ENCODE assay signal across 2 cellular contexts in the genomic region with DNA sequence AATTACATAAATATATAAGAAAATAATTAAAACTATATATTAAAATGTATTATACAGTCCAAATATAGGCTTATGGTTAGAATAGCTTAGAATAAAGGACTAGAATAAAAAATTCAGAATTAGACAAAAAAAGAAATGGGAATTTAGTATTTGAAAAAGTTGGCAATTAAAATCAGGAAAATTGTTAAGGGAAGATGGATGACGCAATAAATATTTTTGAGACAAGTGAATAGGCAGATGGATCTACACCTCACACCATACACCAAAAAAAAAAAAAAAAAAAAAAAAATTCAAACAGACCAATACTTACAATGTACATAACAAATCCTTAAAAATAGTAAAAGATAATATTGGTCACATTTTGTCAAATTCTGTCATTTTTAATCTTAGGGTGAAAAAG.
TF ChIP-seq lines count a peak whose summit lies in the region.

No MANE protein-coding gene starts in this region.

TF ChIP-seq in IMR-90, 13 proteins besides CTCF, POLR2A, EP300 and RAD21:
- peak; percentile 67 for TF ChIP-seq CEBPB (IDR thresholded peaks at IDR 0.05; ENCODE audit: low read depth, low read length)
- no peak for TF ChIP-seq MXI1 (IDR thresholded peaks at IDR 0.05; ENCODE audit: borderline replicate concordance, low read depth, low read length)
- TF ChIP-seq CHD1 (IDR thresholded peaks at IDR 0.05; ENCODE audit: low read depth, low read length): no peak
- no peak for TF ChIP-seq NFE2L2 (IDR thresholded peaks at IDR 0.05; ENCODE audit: low read depth, low read length)
- TF ChIP-seq BHLHE40 (IDR thresholded peaks at IDR 0.05; ENCODE audit: low read depth, low read length): no peak

TF ChIP-seq in H1, 55 proteins besides CTCF, POLR2A, EP300 and RAD21:
- no peak for TF ChIP-seq SUZ12 (IDR thresholded peaks at IDR 0.05; ENCODE audit: low read length)
- peak; percentile 67; the same call in 1 of the 2 replicates for TF ChIP-seq CEBPB (IDR thresholded peaks at IDR 0.05; ENCODE audit: low read depth, low read length)
